Comparison of ENCODE assay signal across 8 cellular contexts in genomic region chr19:1860133-1860775, GRCh38. TPM values are rescaled to one million over a fixed set of nuclear protein-coding genes. Genes with fewer than 3 reads are reported as not detected.
DNase-seq lines count a peak whose midpoint lies in the region; ATAC-seq and TF ChIP-seq lines count a peak whose summit lies in the region.

No MANE protein-coding gene starts in this region.

- peak overlapping the region; percentile 99 for H3K4me3 ChIP-seq in skeletal muscle satellite cell (ENCODE audit: low read length)

- DNase-seq in GM10248 (ENCODE audit: extremely low spot score): peak; percentile 44
- DNase-seq in NCI-H226: peak; percentile 54
- peak; percentile 60 to 62 for DNase-seq in activated naive CD4-positive, alpha-beta T cell treated with anti-CD3 and anti-CD28 coated beads, Interleukin-2, amount 50 U/mL, for 72 hours (ENCODE audit: low spot score in 2 of 2)
- DNase-seq in left cardiac atrium: peak; percentile 79
- no peak for DNase-seq in NCI-H1694 (lab: John Stamatoyannopoulos, UW)

- H3K36me3 Mint-ChIP-seq in activated naive CD4-positive, alpha-beta T cell treated with anti-CD3 and anti-CD28 coated beads, Interleukin-2, amount 50 U/mL, for 72 hours: peaks cover 5 to 10% of the 10 kb centered on the region in 2 donors

- no peaks in the 10 kb centered on the region for H3K27me3 ChIP-seq in skeletal muscle satellite cell (ENCODE audit: control insufficient read depth, insufficient read depth, low read length)

- H3K9me3 Mint-ChIP-seq in activated naive CD4-positive, alpha-beta T cell treated with anti-CD3 and anti-CD28 coated beads, Interleukin-2, amount 50 U/mL, for 72 hours: no peaks in the 10 kb centered on the region

- ATAC-seq in activated naive CD4-positive, alpha-beta T cell treated with anti-CD3 and anti-CD28 coated beads, Interleukin-2, amount 50 U/mL, for 72 hours: no peak
- no peak for ATAC-seq in left cardiac atrium
- ATAC-seq in HG02870 (IDR thresholded peaks at IDR 0.05; ENCODE audit: unreplicated experiment): no peak
- ATAC-seq in HG02970 (IDR thresholded peaks at IDR 0.05; ENCODE audit: low FRiP score, unreplicated experiment): no peak

- H3K36me3 ChIP-seq in skeletal muscle satellite cell (ENCODE audit: insufficient read depth, low read length): no peaks in the 10 kb centered on the region

- peak overlapping the region in 1 of 2 donors; percentile 86 for H3K27ac Mint-ChIP-seq in activated naive CD4-positive, alpha-beta T cell treated with anti-CD3 and anti-CD28 coated beads, Interleukin-2, amount 50 U/mL, for 72 hours

- intact Hi-C loops in left cardiac atrium (cut with DNase I): no loop called here

- POLR2A ChIA-PET in GM10248 (lab: Yijun Ruan, JAX): interaction anchor here (0.6 to 0.7 kb wide), 2 partner anchors 11 to 408 kb away, joined by 5 to 8 read pairs; no protein-coding TSS in a partner anchor

- H3K9me3 ChIP-seq in skeletal muscle satellite cell (replicated peaks; ENCODE audit: low read length): no peaks in the 10 kb centered on the region

- TF ChIP-seq CTCF in GM10248 (IDR thresholded peaks at IDR 0.05; ENCODE audit: control extremely low read depth, extremely low read depth, low read depth, missing control alignments): no peak

- H3K4me1 ChIP-seq in skeletal muscle satellite cell (ENCODE audit: control insufficient read depth, insufficient read depth, low read length): peaks cover 62% of the 10 kb centered on the region

- peak overlapping the region; percentile 88 for H3K9ac ChIP-seq in skeletal muscle satellite cell (ENCODE audit: low read depth, low read length)

- H3K4me2 ChIP-seq in skeletal muscle satellite cell (ENCODE audit: low read length): peak overlapping the region; percentile 94

- CTCF ChIA-PET in GM10248 (lab: Yijun Ruan, JAX): no interaction called here

RNA-seq across cellular contexts. Expression of gene KLF16, which starts 3.1 kb away (rescaled TPM):
- total RNA-seq in activated naive CD4-positive, alpha-beta T cell treated with anti-CD3 and anti-CD28 coated beads, Interleukin-2, amount 50 U/mL, for 72 hours: 10 to 100 TPM; 20.5 to 22.6 TPM
- 10 to 100 TPM in 1 of 2 donors, 1 to 10 TPM in 1; 9.9 to 12.9 TPM for total RNA-seq in left cardiac atrium
- total RNA-seq in skeletal muscle satellite cell (2012; rRNA removed): 12.9 and 13.2 TPM in 2 replicates

RNA-seq across cellular contexts. Expression of gene REXO1, which starts 12.0 kb away (rescaled TPM):
- total RNA-seq in activated naive CD4-positive, alpha-beta T cell treated with anti-CD3 and anti-CD28 coated beads, Interleukin-2, amount 50 U/mL, for 72 hours: 10 to 100 TPM; 35.5 to 44.5 TPM
- 10 to 100 TPM; 14.8 to 22.3 TPM for total RNA-seq in left cardiac atrium
- 10.7 and 13.7 TPM in 2 replicates for total RNA-seq in skeletal muscle satellite cell (2012; rRNA removed)

RNA-seq across cellular contexts. Expression of gene ABHD17A, which starts 25.0 kb away (rescaled TPM):
- 100 to 1,000 TPM; 109 to 110 TPM for total RNA-seq in activated naive CD4-positive, alpha-beta T cell treated with anti-CD3 and anti-CD28 coated beads, Interleukin-2, amount 50 U/mL, for 72 hours
- 10 to 100 TPM; 60.8 to 66.1 TPM for total RNA-seq in left cardiac atrium
- 61.8 and 64.4 TPM in 2 replicates for total RNA-seq in skeletal muscle satellite cell (2012; rRNA removed)

RNA-seq across cellular contexts. Expression of gene ADAT3, which starts 44.9 kb away (rescaled TPM):
- 1 to 10 TPM; 8.5 to 10.0 TPM for total RNA-seq in activated naive CD4-positive, alpha-beta T cell treated with anti-CD3 and anti-CD28 coated beads, Interleukin-2, amount 50 U/mL, for 72 hours
- total RNA-seq in left cardiac atrium: 1 to 10 TPM; 2.3 to 3.0 TPM
- total RNA-seq in skeletal muscle satellite cell (2012; rRNA removed): 3.3 and 3.5 TPM in 2 replicates

RNA-seq across cellular contexts. Expression of gene SCAMP4, which starts 44.9 kb away (rescaled TPM):
- total RNA-seq in activated naive CD4-positive, alpha-beta T cell treated with anti-CD3 and anti-CD28 coated beads, Interleukin-2, amount 50 U/mL, for 72 hours: 10 to 100 TPM; 22.4 to 28.2 TPM
- total RNA-seq in left cardiac atrium: 10 to 100 TPM; 21.4 to 22.8 TPM
- total RNA-seq in skeletal muscle satellite cell (2012; rRNA removed): 45.2 and 65.9 TPM in 2 replicates
